ENCODE assay signal across 10 cellular contexts in the genomic region with DNA sequence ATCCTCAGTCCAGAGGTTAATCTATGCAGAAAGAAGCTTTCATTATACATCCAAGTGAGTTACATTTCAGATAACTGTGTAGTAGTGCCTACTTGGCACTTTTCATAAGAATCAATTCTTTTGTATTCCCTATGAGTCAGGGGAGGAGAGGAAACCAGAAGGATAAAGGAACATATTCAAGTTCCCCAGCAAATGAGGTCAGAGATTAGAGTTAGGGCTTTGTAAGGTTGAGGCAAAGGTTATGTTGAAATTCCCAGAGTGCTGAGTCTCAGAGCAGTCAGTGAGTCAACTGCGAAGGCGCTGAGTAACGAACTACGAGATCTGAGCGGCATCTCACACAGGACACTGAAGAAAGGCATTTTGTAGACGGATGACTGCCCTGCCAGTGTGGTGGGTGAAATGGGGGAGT. TPM values are rescaled to one million over a fixed set of nuclear protein-coding genes. Genes with fewer than 3 reads are reported as not detected.
A peak's percentile ranks its signal among the peaks of the same experiment; 100 is the strongest.
DNase-seq lines count a peak whose midpoint lies in the region; ATAC-seq, FAIRE-seq and TF ChIP-seq lines count a peak whose summit lies in the region.
"Had no signal": no experiment of that assay in that cellular context is flagged by ENCODE, and none has a peak within 500 bp of the region (broad histone marks: within the 10 kb centered on the region; RNA-seq: fewer than 3 reads in every experiment).

No MANE protein-coding gene starts in this region.

- peak; percentile 77 for DNase-seq in LHCN-M2 (ENCODE audit: low read depth)
- peak; percentile 70 for DNase-seq in astrocyte (ENCODE audit: low read depth)
- DNase-seq in kidney glomerular epithelial cell (lab: John Stamatoyannopoulos, UW) = peak; percentile 70
- peak; percentile 1 for DNase-seq in smooth muscle cell (lab: John Stamatoyannopoulos, UW; ENCODE audit: unreplicated experiment)
- no peak for DNase-seq in NCI-H345 (lab: John Stamatoyannopoulos, UW)
- DNase-seq in pons (ENCODE audit: low spot score) = no peak
- DNase-seq in SHP77 treated with DMSO at 0.1 percent for 48 hours (lab: John Stamatoyannopoulos, UW) = no peak
- DNase-seq: activated CD4-positive, alpha-beta T cell treated with anti-CD3 and anti-CD28 coated beads, Interleukin-2, amount 50 U/mL, for 4 hours had no signal

- FAIRE-seq in astrocyte (lab: Jason Lieb, UNC) = no peak

- 20% methylated on average over 6 of the region's 6 CpGs for whole genome bisulfite sequencing in smooth muscle cell (ENCODE audit: low lambda C conversion rate)

- no peaks in the 10 kb centered on the region for H3K36me3 Mint-ChIP-seq in astrocyte (ENCODE audit: low read depth, unreplicated experiment)

- TF ChIP-seq CTCF in astrocyte (IDR thresholded peaks at IDR 0.05; ENCODE audit: insufficient read depth, low read depth, low read length) (no peak), smooth muscle cell (IDR thresholded peaks at IDR 0.05; ENCODE audit: borderline replicate concordance, insufficient read depth, poor library complexity, severe bottlenecking) (no peak)

- H3K79me2 ChIP-seq in astrocyte (ENCODE audit: insufficient read depth, low read length) (no peaks in the 10 kb centered on the region), smooth muscle cell (ENCODE audit: low read depth) (no peaks in the 10 kb centered on the region)

- H2AFZ ChIP-seq in astrocyte (ENCODE audit: low read depth, low read length) = no peak overlapping the region
- H2AFZ ChIP-seq in smooth muscle cell (ENCODE audit: low read depth) = peak overlapping the region; percentile 20

- H3K9ac ChIP-seq in astrocyte (ENCODE audit: low read length) (peak overlapping the region; percentile 12), smooth muscle cell (ENCODE audit: low read depth) (peak overlapping the region; percentile 42)

- no peaks in the 10 kb centered on the region for H3K9me3 Mint-ChIP-seq in astrocyte (ENCODE audit: unreplicated experiment)

- no peak overlapping the region for H3K4me3 ChIP-seq in astrocyte (ENCODE audit: insufficient read depth, low read depth, low read length)
- H3K4me3 ChIP-seq in smooth muscle cell = no peak overlapping the region
- H3K4me3 ChIP-seq: vagina had no signal

- peaks cover 3% of the 10 kb centered on the region for H3F3A ChIP-seq in smooth muscle cell (ENCODE audit: low read depth)

- H3K4me2 ChIP-seq in astrocyte (ENCODE audit: low read length) (peak overlapping the region; percentile 50), smooth muscle cell (peak overlapping the region; percentile 53)

- peaks cover 22% of the 10 kb centered on the region for H3K4me1 Mint-ChIP-seq in astrocyte (ENCODE audit: low read depth, unreplicated experiment)

- H3K9me3 ChIP-seq in astrocyte (ENCODE audit: insufficient read depth, low read depth, low read length) (no peaks in the 10 kb centered on the region), smooth muscle cell (replicated peaks; ENCODE audit: low read depth) (no peaks in the 10 kb centered on the region)
- H3K9me3 ChIP-seq: vagina had no signal

- H4K20me1 ChIP-seq in astrocyte (ENCODE audit: insufficient read depth, low read length) = no peaks in the 10 kb centered on the region
- no peaks in the 10 kb centered on the region for H4K20me1 ChIP-seq in smooth muscle cell (ENCODE audit: low read depth)

- ATAC-seq in GM21360 (IDR thresholded peaks at IDR 0.05; ENCODE audit: unreplicated experiment) = no peak

- H3K27me3 ChIP-seq in astrocyte (ENCODE audit: insufficient read depth, low read length) (no peaks in the 10 kb centered on the region), smooth muscle cell (ENCODE audit: low read depth) (no peaks in the 10 kb centered on the region)
- H3K27me3 ChIP-seq: vagina had no signal

- peak overlapping the region; percentile 91 for H3K27ac Mint-ChIP-seq in astrocyte (ENCODE audit: unreplicated experiment)

- no peaks in the 10 kb centered on the region for H3K27me3 Mint-ChIP-seq in astrocyte (ENCODE audit: low read depth, unreplicated experiment)

- H3K36me3 ChIP-seq in astrocyte (ENCODE audit: insufficient read depth, low read length) = no peaks in the 10 kb centered on the region
- H3K36me3 ChIP-seq in smooth muscle cell (ENCODE audit: low read depth) = no peaks in the 10 kb centered on the region
- H3K36me3 ChIP-seq: vagina had no signal

- H3K27ac ChIP-seq in astrocyte (ENCODE audit: low read depth, low read length) (peak overlapping the region; percentile 7), smooth muscle cell (ENCODE audit: low read depth) (peak overlapping the region; percentile 88)
- H3K27ac ChIP-seq: vagina had no signal

- H3K4me3 Mint-ChIP-seq in astrocyte (ENCODE audit: unreplicated experiment) = no peak overlapping the region

- H3K4me1 ChIP-seq in astrocyte (ENCODE audit: insufficient read depth, low read length) (peaks cover 10% of the 10 kb centered on the region), smooth muscle cell (ENCODE audit: low read depth) (no peaks in the 10 kb centered on the region)
- H3K4me1 ChIP-seq: vagina had no signal

RNA-seq across cellular contexts. Expression of a gene that starts 25.1 kb away (rescaled TPM):
- total RNA-seq in LHCN-M2 (2014; rRNA removed) (33.3 and 39.0 TPM in 2 replicates), astrocyte (40.9 and 44.0 TPM in 2 replicates), smooth muscle cell (42.2 and 47.9 TPM in 2 replicates)
- 13.0 TPM for polyA plus RNA-seq in LHCN-M2 (2012)
- polyA plus RNA-seq in smooth muscle cell = 20.2 and 24.4 TPM in 2 replicates

RNA-seq across cellular contexts. Expression of a gene that starts 34.1 kb away (rescaled TPM):
- total RNA-seq in LHCN-M2 (2014; rRNA removed) (not detected in 2 replicates), astrocyte (0.18 TPM in 1 of 2 replicates, not detected in the other), smooth muscle cell (0.13 TPM in 1 of 2 replicates, not detected in the other)
- not detected for polyA plus RNA-seq in LHCN-M2 (2012)
- polyA plus RNA-seq in smooth muscle cell = not detected in 2 replicates
- total RNA-seq: vagina had no signal

Comparison
In these comparisons a context has a peak if more than half of its experiments do, and no peak if none do; other contexts are left out.
1. DNase-seq: peak in LHCN-M2 (single experiment), astrocyte (single experiment), kidney glomerular epithelial cell (single experiment) and smooth muscle cell (single experiment); none in NCI-H345 (single experiment), pons (single experiment) and SHP77 treated with DMSO at 0.1 percent for 48 hours (single experiment).